21 cellular contexts compared by ENCODE assay signal in the genomic region with DNA sequence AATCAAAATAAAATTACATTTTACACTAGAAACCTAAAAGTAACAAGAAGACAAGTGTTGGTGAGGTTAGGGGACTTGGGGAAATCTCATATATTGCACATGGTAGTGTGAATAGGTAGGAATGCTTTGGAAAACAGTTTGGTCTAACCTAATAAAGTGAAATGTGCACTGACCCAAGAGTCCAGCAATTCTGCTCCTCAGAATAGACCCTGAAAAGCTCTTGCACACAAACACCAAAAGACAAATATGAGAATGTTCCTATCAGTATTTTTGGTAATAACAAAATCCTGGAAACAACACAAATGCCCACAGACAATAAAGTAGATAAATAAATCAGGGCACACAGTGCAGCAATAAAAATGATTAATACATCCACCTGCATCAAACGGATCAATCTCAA.
"Had no signal": no experiment of that assay in that cellular context is flagged by ENCODE, and none has a peak within 500 bp of the region (broad histone marks: within the 10 kb centered on the region; RNA-seq: fewer than 3 reads in every experiment).

No MANE protein-coding gene starts in this region.

- DNase-seq: colonic mucosa; cortex of kidney; dermis blood vessel endothelial cell; effector CD4-positive, alpha-beta T cell; effector CD8-positive, alpha-beta T cell; effector memory CD4-positive, alpha-beta T cell; effector memory CD8-positive, alpha-beta T cell; endodermal cell; erythroblast; esophagus squamous epithelium; foreskin fibroblast; foreskin keratinocyte; foreskin melanocyte; gastrocnemius medialis; heart left ventricle; heart right ventricle had no signal

- H3K27ac ChIP-seq: colonic mucosa, coronary artery, dorsolateral prefrontal cortex, epithelial cell of prostate, esophagus muscularis mucosa, esophagus squamous epithelium, foreskin keratinocyte, gastrocnemius medialis, gastroesophageal sphincter, heart left ventricle, heart right ventricle had no signal

- H3K4me3 ChIP-seq: colonic mucosa, coronary artery, dorsolateral prefrontal cortex, esophagus muscularis mucosa, esophagus squamous epithelium, gastrocnemius medialis, gastroesophageal sphincter, heart left ventricle, heart right ventricle had no signal

- H3K4me1 ChIP-seq: colonic mucosa, esophagus muscularis mucosa, esophagus squamous epithelium, foreskin keratinocyte, gastrocnemius medialis, gastroesophageal sphincter, heart left ventricle, heart right ventricle had no signal

- H3K9me3 ChIP-seq: colonic mucosa, esophagus muscularis mucosa, esophagus squamous epithelium, gastrocnemius medialis had no signal

- H3K36me3 ChIP-seq: colonic mucosa, esophagus muscularis mucosa, esophagus squamous epithelium, gastrocnemius medialis, gastroesophageal sphincter, heart left ventricle, heart right ventricle had no signal
